In the genomic region with DNA sequence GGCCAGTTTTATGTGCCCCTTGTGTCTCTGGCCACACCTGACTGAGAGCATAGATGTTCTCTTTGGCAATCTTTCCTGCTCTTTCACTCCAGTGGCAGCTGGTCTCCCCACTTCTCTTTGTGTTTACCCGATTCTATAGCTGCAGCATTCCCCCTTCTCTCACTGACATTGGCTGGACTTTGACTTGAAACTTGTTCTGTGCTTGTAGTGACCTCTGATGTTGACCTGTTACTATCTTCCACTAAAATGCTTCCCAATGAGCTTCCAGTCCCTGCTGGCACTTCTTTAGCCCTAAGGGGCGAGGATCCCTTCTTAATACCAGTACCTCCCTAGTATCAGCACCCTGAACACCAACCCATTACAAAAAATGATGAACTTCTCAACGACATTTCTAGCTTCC, we compare ENCODE assay signal across 15 cellular contexts.
"Had no signal": no experiment of that assay in that cellular context is flagged by ENCODE, and none has a peak within 500 bp of the region (broad histone marks: within the 10 kb centered on the region; RNA-seq: fewer than 3 reads in every experiment).

No MANE protein-coding gene starts in this region.

- ATAC-seq: effector memory CD8-positive, alpha-beta T cell; natural killer cell treated with Interleukin-12 subunit alpha and Interleukin-12 subunit beta and Interleukin-15 and Interleukin-18, amount 100 ng/mL, for 72 hours; sciatic nerve; stimulated activated effector memory CD8-positive, alpha-beta T cell treated with anti-CD3 and anti-CD28 coated beads, Interleukin-12 subunit alpha, Interleukin-12 subunit beta, amount 100 ng/mL, for 72 hours had no signal

- FAIRE-seq: keratinocyte had no signal

- DNase-seq: activated CD4-positive, alpha-beta T cell treated with anti-CD3 and anti-CD28 coated beads, Interleukin-2, amount 10 ng/mL, durations not matched to agents 7 days and 5 days; activated CD4-positive, CD25-positive, alpha-beta regulatory T cell; activated CD8-positive, alpha-beta memory T cell treated with anti-CD3 and anti-CD28 coated beads for 24 hours; activated gamma-delta T cell treated with Interleukin-2 at 50 U/mL for 16 hours; activated naive CD8-positive, alpha-beta T cell treated with anti-CD3 and anti-CD28 coated beads for 36 hours; amygdala; cortex of kidney; effector memory CD8-positive, alpha-beta T cell; hippocampal formation; mesendoderm; occipital lobe had no signal
